In genomic region chr2:196939381-196939780, GRCh38 we compare ENCODE assay signal across 20 cellular contexts. TPM values are rescaled to one million over a fixed set of nuclear protein-coding genes. Genes with fewer than 3 reads are reported as not detected.
DNase-seq lines count a peak whose midpoint lies in the region; ATAC-seq, FAIRE-seq and TF ChIP-seq lines count a peak whose summit lies in the region.
"Had no signal": no experiment of that assay in that cellular context is flagged by ENCODE, and none has a peak within 500 bp of the region (broad histone marks: within the 10 kb centered on the region; RNA-seq: fewer than 3 reads in every experiment).

No MANE protein-coding gene starts in this region.

- TF ChIP-seq CTCF in body of pancreas (IDR thresholded peaks at IDR 0.05): no peak

- intact Hi-C loops in body of pancreas (cut with DNase I): no loop called here

- H3K27ac ChIP-seq in body of pancreas: peak overlapping the region; percentile 4 to 72 (median 62)
- H3K27ac ChIP-seq: C4-2B, Peyer's patch had no signal

- peak; percentile 89 for ATAC-seq in body of pancreas
- no peak for ATAC-seq in HG02973 (IDR thresholded peaks at IDR 0.05; ENCODE audit: unreplicated experiment)
- no peak for ATAC-seq in HG02840 (IDR thresholded peaks at IDR 0.05; ENCODE audit: low FRiP score, unreplicated experiment)
- ATAC-seq: activated CD8-positive, alpha-beta memory T cell treated with anti-CD3 and anti-CD28 coated beads, Interleukin-2, amount 10 ng/mL, durations not matched to agents 7 days and 5 days; T-cell had no signal

- no peaks in the 10 kb centered on the region for H3K27me3 ChIP-seq in body of pancreas
- H3K27me3 ChIP-seq: Peyer's patch had no signal

- H3K36me3 ChIP-seq in body of pancreas (replicated peaks in 1 of 2; ENCODE audit: insufficient read depth in 1 of 2, low read depth in 2 of 2): no peaks in the 10 kb centered on the region
- H3K36me3 ChIP-seq: Peyer's patch had no signal

- DNase-seq in EH (ENCODE audit: low read depth) (peak; percentile 65), LHCN-M2 (ENCODE audit: low read depth) (peak; percentile 54), body of pancreas (peak in 3 of 4 donors; percentile 61 to 69 (median 64)), islet precursor cell (peak; percentile 55), RCC 7860 (ENCODE audit: low spot score) (no peak), erythroblast (lab: John Stamatoyannopoulos, UW) (no peak)
- DNase-seq: activated CD8-positive, alpha-beta memory T cell treated with anti-CD3 and anti-CD28 coated beads, Interleukin-2, amount 10 ng/mL, durations not matched to agents 7 days and 5 days; activated gamma-delta T cell; caudate nucleus; DMS53; immature natural killer cell; NCI-H2029 treated with DMSO at 0.1 percent for 48 hours; NCI-H82; nephron progenitor cell; Peyer's patch; stimulated activated CD4-positive, alpha-beta T cell treated with anti-CD3 and anti-CD28 coated beads, Interleukin-1b, Interleukin-23, amount 100 ng/mL, for 48 hours; T-cell had no signal

- H3K9me3 ChIP-seq in body of pancreas: no peaks in the 10 kb centered on the region
- H3K9me3 ChIP-seq: Peyer's patch had no signal

- WGBS in body of pancreas, 2 donors: 29 to 36% methylated on average over 1 of the region's 1 CpG

- TF ChIP-seq POLR2A in body of pancreas (IDR thresholded peaks at IDR 0.05) (no peak), erythroblast (IDR thresholded peaks at IDR 0.05; ENCODE audit: low read length) (no peak)

- H3K4me3 ChIP-seq in body of pancreas: no peak overlapping the region
- H3K4me3 ChIP-seq: Peyer's patch had no signal

- H3K4me1 ChIP-seq in body of pancreas: peaks cover 12% of the 10 kb centered on the region
- H3K4me1 ChIP-seq: Peyer's patch had no signal

- no peak for FAIRE-seq in RCC 7860 (lab: Jason Lieb, UNC)

RNA-seq across cellular contexts. Expression of gene PGAP1, which starts 12.9 kb away (rescaled TPM):
- total RNA-seq in LHCN-M2 (2014; rRNA removed): 6.0 and 7.8 TPM in 2 replicates
- polyA plus RNA-seq in LHCN-M2 (2012): 1.7 TPM
- 10 to 100 TPM; 15.2 to 24.9 TPM for total RNA-seq in body of pancreas

Comparison
In these comparisons a context has a peak if more than half of its experiments do, and no peak if none do; other contexts are left out.
1. DNase-seq: peak in EH (single experiment), LHCN-M2 (single experiment), body of pancreas (3 of 4) and islet precursor cell (single experiment); none in RCC 7860 (single experiment) and erythroblast (0 of 2).